In genomic region chr18:69943021-69943420, GRCh38 we compare ENCODE assay signal across 16 cellular contexts. TPM values are rescaled to one million over a fixed set of nuclear protein-coding genes. Genes with fewer than 3 reads are reported as not detected.
DNase-seq lines count a peak whose midpoint lies in the region; ATAC-seq and TF ChIP-seq lines count a peak whose summit lies in the region.
"Had no signal": no experiment of that assay in that cellular context is flagged by ENCODE, and none has a peak within 500 bp of the region (broad histone marks: within the 10 kb centered on the region; RNA-seq: fewer than 3 reads in every experiment).

No MANE protein-coding gene starts in this region.

- peak overlapping the region; percentile 39 for H3K4me3 Mint-ChIP-seq in central memory CD8-positive, alpha-beta T cell
- H3K4me3 Mint-ChIP-seq: brain had no signal

- 94 to 98% (median 97%) methylated on average over 3 of the region's 3 CpGs for WGBS in ovary, 3 donors

- H3K4me1 ChIP-seq in Karpas-422 (ENCODE audit: low read length) (no peaks in the 10 kb centered on the region), ovary (ENCODE audit: insufficient read depth) (no peaks in the 10 kb centered on the region)

- H3K4me3 ChIP-seq in Karpas-422 (ENCODE audit: low read length) (no peak overlapping the region), coronary artery (no peak overlapping the region), ovary (no peak overlapping the region)
- H3K4me3 ChIP-seq: BLaER1 treated with 17β-estradiol and CSF1 and Interleukin-3, amounts not matched to agents 10 nM and 100 nM; hepatocyte; PC-9 had no signal

- DNase-seq in stimulated activated CD4-positive, alpha-beta T cell treated with anti-CD3 and anti-CD28 coated beads, Interleukin-4, amount 100 ng/mL, for 24 hours: peak; percentile 39
- DNase-seq in stimulated activated CD4-positive, alpha-beta T cell treated with anti-CD3 and anti-CD28 coated beads, Interleukin-4, amount 100 ng/mL, for 1 hour: no peak
- DNase-seq in Karpas-422 (peak; percentile 70), coronary artery (ENCODE audit: low spot score) (no peak), ovary (no peak), C1 segment of cervical spinal cord (lab: John Stamatoyannopoulos, UW) (no peak)
- no peak for DNase-seq in central memory CD8-positive, alpha-beta T cell (ENCODE audit: low spot score in 2 of 2)
- no peak for DNase-seq in stimulated activated CD8-positive, alpha-beta memory T cell treated with anti-CD3 and anti-CD28 coated beads, Interleukin-4, amount 100 ng/mL, for 48 hours
- DNase-seq: mammary epithelial cell, NCI-H345, occipital lobe, PC-9, T-helper 9 cell had no signal

- no peak overlapping the region for H3K4me2 ChIP-seq in Karpas-422 (ENCODE audit: low read depth, low read length, poor library complexity, severe bottlenecking)
- H3K4me2 ChIP-seq: BLaER1 treated with 17β-estradiol and CSF1 and Interleukin-3, amounts not matched to agents 10 nM and 100 nM; hepatocyte; PC-9 had no signal

- H3K27me3 ChIP-seq in Karpas-422 (ENCODE audit: low read length): no peaks in the 10 kb centered on the region
- no peaks in the 10 kb centered on the region for H3K27me3 ChIP-seq in ovary
- H3K27me3 ChIP-seq: BLaER1 treated with 17β-estradiol and CSF1 and Interleukin-3, amounts not matched to agents 10 nM and 100 nM; hepatocyte had no signal

- peak overlapping the region; percentile 33; the same call in 1 of the 2 replicates for H2AFZ ChIP-seq in Karpas-422 (ENCODE audit: low read length)
- H2AFZ ChIP-seq: hepatocyte, PC-9 had no signal

- H3K27me3 Mint-ChIP-seq in central memory CD8-positive, alpha-beta T cell: no peaks in the 10 kb centered on the region
- H3K27me3 Mint-ChIP-seq: brain had no signal

- no peak for TF ChIP-seq POLR2A in ovary (IDR thresholded peaks at IDR 0.05)

- TF ChIP-seq EP300 in ovary (IDR thresholded peaks at IDR 0.05): no peak

- peaks cover 9% of the 10 kb centered on the region for H3K9me3 Mint-ChIP-seq in central memory CD8-positive, alpha-beta T cell

- no peaks in the 10 kb centered on the region for H3K79me2 ChIP-seq in Karpas-422 (ENCODE audit: low read length)
- H3K79me2 ChIP-seq: hepatocyte had no signal

- H3K36me3 ChIP-seq in Karpas-422 (ENCODE audit: insufficient read depth, low read length): peaks cover 5% of the 10 kb centered on the region; the same call in 1 of the 2 replicates
- no peaks in the 10 kb centered on the region for H3K36me3 ChIP-seq in ovary
- H3K36me3 ChIP-seq: BLaER1 treated with 17β-estradiol and CSF1 and Interleukin-3, amounts not matched to agents 10 nM and 100 nM had no signal

- H3K4me1 Mint-ChIP-seq in central memory CD8-positive, alpha-beta T cell: peaks cover 43% of the 10 kb centered on the region
- H3K4me1 Mint-ChIP-seq: brain had no signal

- peak overlapping the region; percentile 38 for H3K27ac Mint-ChIP-seq in central memory CD8-positive, alpha-beta T cell (ENCODE audit: low read depth)
- H3K27ac Mint-ChIP-seq: brain had no signal

- no peak for TF ChIP-seq CTCF in coronary artery (IDR thresholded peaks at IDR 0.05)
- no peak for TF ChIP-seq CTCF in ovary (IDR thresholded peaks at IDR 0.05)

- H3K36me3 Mint-ChIP-seq in central memory CD8-positive, alpha-beta T cell (ENCODE audit: insufficient read depth): peaks cover 7% of the 10 kb centered on the region
- H3K36me3 Mint-ChIP-seq: brain had no signal

- no peak for ATAC-seq in central memory CD8-positive, alpha-beta T cell (replicated peaks; ENCODE audit: extremely low read depth, poor library complexity, severe bottlenecking)

- H3K9me2 ChIP-seq in Karpas-422 (replicated peaks; ENCODE audit: insufficient read depth, low read length): no peaks in the 10 kb centered on the region

- H3K9ac ChIP-seq in Karpas-422 (ENCODE audit: low read length): no peak overlapping the region
- H3K9ac ChIP-seq: BLaER1 treated with 17β-estradiol and CSF1 and Interleukin-3, amounts not matched to agents 10 nM and 100 nM had no signal

- H3K27ac ChIP-seq in Karpas-422 (ENCODE audit: low read length) (no peak overlapping the region), coronary artery (no peak overlapping the region), ovary (no peak overlapping the region)
- H3K27ac ChIP-seq: BLaER1 treated with 17β-estradiol and CSF1 and Interleukin-3, amounts not matched to agents 10 nM and 100 nM; hepatocyte; PC-9 had no signal

- H3K9me3 ChIP-seq in Karpas-422 (ENCODE audit: low read length) (peaks cover 5% of the 10 kb centered on the region; the same call in 1 of the 2 replicates), ovary (no peaks in the 10 kb centered on the region)

- H4K20me1 ChIP-seq in Karpas-422 (ENCODE audit: insufficient read depth, low read depth, low read length): no peaks in the 10 kb centered on the region
- H4K20me1 ChIP-seq: BLaER1 treated with 17β-estradiol and CSF1 and Interleukin-3, amounts not matched to agents 10 nM and 100 nM had no signal

- intact Hi-C loops in ovary (cut with DNase I): no loop called here

RNA-seq across cellular contexts. Expression of gene CD226, which starts 4.7 kb away (rescaled TPM):
- total RNA-seq in Karpas-422 (2014; rRNA removed; shearing (Covaris generic); ENCODE audit: low replicate concordance): 5.1 and 6.4 TPM in 2 replicates
- total RNA-seq in ovary: 1 to 10 TPM in 5 of 7 donors, under 1 TPM in 2; 0.34 to 1.5 (median 1.2) TPM
- 1 to 10 TPM in 1 of 2 donors, under 1 TPM in 1; 0.17 to 1.5 TPM for polyA plus RNA-seq in ovary
- polyA plus RNA-seq: hepatocyte had no signal

Comparison
In these comparisons a context has a peak if more than half of its experiments do, and no peak if none do; other contexts are left out.
1. DNase-seq: peak in stimulated activated CD4-positive, alpha-beta T cell treated with anti-CD3 and anti-CD28 coated beads, Interleukin-4, amount 100 ng/mL, for 24 hours (single experiment) and Karpas-422 (single experiment); none in stimulated activated CD4-positive, alpha-beta T cell treated with anti-CD3 and anti-CD28 coated beads, Interleukin-4, amount 100 ng/mL, for 1 hour (single experiment), central memory CD8-positive, alpha-beta T cell (0 of 2), coronary artery (single experiment), ovary (0 of 5), stimulated activated CD8-positive, alpha-beta memory T cell treated with anti-CD3 and anti-CD28 coated beads, Interleukin-4, amount 100 ng/mL, for 48 hours (single experiment) and C1 segment of cervical spinal cord (0 of 14).